Comparison of ENCODE assay signal across 19 cellular contexts in genomic region chrX:39626749-39627148, GRCh38.
DNase-seq lines count a peak whose midpoint lies in the region; ATAC-seq lines count a peak whose summit lies in the region.
"Had no signal": no experiment of that assay in that cellular context is flagged by ENCODE, and none has a peak within 500 bp of the region (broad histone marks: within the 10 kb centered on the region; RNA-seq: fewer than 3 reads in every experiment).

No MANE protein-coding gene starts in this region.

- no peak overlapping the region for H3K27ac Mint-ChIP-seq in activated naive CD8-positive, alpha-beta T cell treated with anti-CD3 and anti-CD28 coated beads, Interleukin-2, amount 50 U/mL, for 24 hours
- H3K27ac Mint-ChIP-seq: B cell, CD14-positive monocyte had no signal

- no peak overlapping the region for H3K4me3 Mint-ChIP-seq in activated naive CD8-positive, alpha-beta T cell treated with anti-CD3 and anti-CD28 coated beads, Interleukin-2, amount 50 U/mL, for 24 hours
- H3K4me3 Mint-ChIP-seq: B cell, CD14-positive monocyte had no signal

- ATAC-seq in activated naive CD8-positive, alpha-beta T cell treated with anti-CD3 and anti-CD28 coated beads, Interleukin-2, amount 50 U/mL, for 24 hours, result peak; percentile 49
- ATAC-seq in stimulated activated naive CD8-positive, alpha-beta T cell treated with anti-CD3 and anti-CD28 coated beads, Interleukin-15, Interleukin-2, amounts not matched to agents 100 U/mL and 50 U/mL, for 24 hours, result peak; percentile 28
- no peak for ATAC-seq in HG02798 (IDR thresholded peaks at IDR 0.05; ENCODE audit: poor library complexity, unreplicated experiment)
- no peak for ATAC-seq in HG03378 (IDR thresholded peaks at IDR 0.05; ENCODE audit: unreplicated experiment)
- ATAC-seq: A549, HCT116 had no signal

- H3K9me3 Mint-ChIP-seq in activated naive CD8-positive, alpha-beta T cell treated with anti-CD3 and anti-CD28 coated beads, Interleukin-2, amount 50 U/mL, for 24 hours, result peaks cover 3% of the 10 kb centered on the region

- H3K4me1 Mint-ChIP-seq in activated naive CD8-positive, alpha-beta T cell treated with anti-CD3 and anti-CD28 coated beads, Interleukin-2, amount 50 U/mL, for 24 hours, result peaks cover 34% of the 10 kb centered on the region
- H3K4me1 Mint-ChIP-seq: B cell had no signal

- H3K4me3 ChIP-seq in Jurkat, Clone E6-1 (ENCODE audit: low read length), result no peak overlapping the region
- H3K4me3 ChIP-seq: A549, SJSA1 had no signal

- H3K36me3 Mint-ChIP-seq in activated naive CD8-positive, alpha-beta T cell treated with anti-CD3 and anti-CD28 coated beads, Interleukin-2, amount 50 U/mL, for 24 hours (ENCODE audit: low read depth), result no peaks in the 10 kb centered on the region
- H3K36me3 Mint-ChIP-seq: CD14-positive monocyte had no signal

- H3K27me3 Mint-ChIP-seq in activated naive CD8-positive, alpha-beta T cell treated with anti-CD3 and anti-CD28 coated beads, Interleukin-2, amount 50 U/mL, for 24 hours, result no peaks in the 10 kb centered on the region

- peak; percentile 51 for DNase-seq in activated CD8-positive, alpha-beta memory T cell treated with anti-CD3 and anti-CD28 coated beads for 24 hours
- DNase-seq in activated CD8-positive, alpha-beta memory T cell treated with anti-CD3 and anti-CD28 coated beads, Interleukin-2, amount 50 U/mL, for 48 hours, result no peak
- DNase-seq in Jurkat, Clone E6-1 (ENCODE audit: low read depth, low spot score), result peak; percentile 66
- no peak for DNase-seq in activated naive CD8-positive, alpha-beta T cell treated with anti-CD3 and anti-CD28 coated beads, Interleukin-2, amount 50 U/mL, for 24 hours
- DNase-seq in stimulated activated naive CD8-positive, alpha-beta T cell treated with anti-CD3 and anti-CD28 coated beads, Interleukin-15, Interleukin-2, amounts not matched to agents 100 U/mL and 50 U/mL, for 24 hours, result no peak
- no peak for DNase-seq in midbrain (lab: John Stamatoyannopoulos, UW)
- DNase-seq: EL, GF-D8, IMR-90, Karpas-422, NCI-H1417 treated with DMSO at 0.1 percent for 48 hours, NCI-H1930 had no signal

Comparison
In these comparisons a context has a peak if more than half of its experiments do, and no peak if none do; other contexts are left out.
1. DNase-seq: peak in activated CD8-positive, alpha-beta memory T cell treated with anti-CD3 and anti-CD28 coated beads for 24 hours (single experiment) and Jurkat, Clone E6-1 (single experiment); none in activated CD8-positive, alpha-beta memory T cell treated with anti-CD3 and anti-CD28 coated beads, Interleukin-2, amount 50 U/mL, for 48 hours (single experiment), activated naive CD8-positive, alpha-beta T cell treated with anti-CD3 and anti-CD28 coated beads, Interleukin-2, amount 50 U/mL, for 24 hours (single experiment), stimulated activated naive CD8-positive, alpha-beta T cell treated with anti-CD3 and anti-CD28 coated beads, Interleukin-15, Interleukin-2, amounts not matched to agents 100 U/mL and 50 U/mL, for 24 hours (single experiment) and midbrain (single experiment).
2. ATAC-seq: peak in activated naive CD8-positive, alpha-beta T cell treated with anti-CD3 and anti-CD28 coated beads, Interleukin-2, amount 50 U/mL, for 24 hours (single experiment) and stimulated activated naive CD8-positive, alpha-beta T cell treated with anti-CD3 and anti-CD28 coated beads, Interleukin-15, Interleukin-2, amounts not matched to agents 100 U/mL and 50 U/mL, for 24 hours (single experiment); none in HG02798 (single experiment) and HG03378 (single experiment).